Comparison of ENCODE assay signal across 15 cellular contexts in the genomic region with DNA sequence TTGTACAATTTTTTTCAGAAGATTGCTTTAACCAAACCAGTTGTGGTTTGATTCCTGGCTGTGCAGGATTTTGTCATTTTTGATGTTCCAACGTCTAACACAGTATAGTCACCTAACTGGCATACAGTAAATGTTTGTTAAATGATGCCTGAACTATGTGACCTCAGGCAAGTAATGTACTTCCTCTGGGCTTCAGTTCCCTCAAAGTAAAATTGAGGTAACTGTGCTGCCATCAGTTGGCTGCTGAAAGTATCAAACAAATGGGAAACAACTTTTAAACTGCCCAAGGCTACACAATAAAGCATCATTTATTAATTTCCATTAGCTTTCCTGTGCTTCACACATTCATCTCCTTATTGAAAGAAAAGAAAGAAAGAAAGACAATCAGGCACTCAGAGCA. TPM values are rescaled to one million over a fixed set of nuclear protein-coding genes. Genes with fewer than 3 reads are reported as not detected.
DNase-seq lines count a peak whose midpoint lies in the region; ATAC-seq, FAIRE-seq and TF ChIP-seq lines count a peak whose summit lies in the region.
"Had no signal": no experiment of that assay in that cellular context is flagged by ENCODE, and none has a peak within 500 bp of the region (broad histone marks: within the 10 kb centered on the region; RNA-seq: fewer than 3 reads in every experiment).

No MANE protein-coding gene starts in this region.

- no peak overlapping the region for H2BK120ac ChIP-seq in mesendoderm (ENCODE audit: low read depth, low read length)

- no peaks in the 10 kb centered on the region for H3K79me2 ChIP-seq in mesendoderm (ENCODE audit: control insufficient read depth, insufficient read depth, low read length)

- no peak overlapping the region for H2BK5ac ChIP-seq in mesendoderm (ENCODE audit: low read length)

- H3K4me1 ChIP-seq in vagina = peaks cover 52% of the 10 kb centered on the region
- no peaks in the 10 kb centered on the region for H3K4me1 ChIP-seq in mesendoderm (ENCODE audit: control insufficient read depth, low read depth, low read length)

- no peak for ATAC-seq in GM21390 (IDR thresholded peaks at IDR 0.05; ENCODE audit: unreplicated experiment)
- ATAC-seq: gastroesophageal sphincter had no signal

- no peak overlapping the region for H3K56ac ChIP-seq in mesendoderm (ENCODE audit: low read length)

- no peak overlapping the region for H4K5ac ChIP-seq in mesendoderm (ENCODE audit: low read length)

- H3K4me2 ChIP-seq in mesendoderm (ENCODE audit: low read length) = no peak overlapping the region
- H3K4me2 ChIP-seq: smooth muscle cell had no signal

- no peak overlapping the region for H3K9ac ChIP-seq in mesendoderm (ENCODE audit: low read length)

- H3K4me3 ChIP-seq in vagina (no peak overlapping the region), mesendoderm (ENCODE audit: low read length) (no peak overlapping the region)
- H3K4me3 ChIP-seq: gastroesophageal sphincter, smooth muscle cell, tibial artery had no signal

- H3K36me3 ChIP-seq in vagina (no peaks in the 10 kb centered on the region), mesendoderm (ENCODE audit: control insufficient read depth, insufficient read depth, low read length) (no peaks in the 10 kb centered on the region)
- H3K36me3 ChIP-seq: gastroesophageal sphincter, tibial artery had no signal

- FAIRE-seq in RCC 7860 (lab: Jason Lieb, UNC) = peak; percentile 65
- FAIRE-seq: H1, TTC549 had no signal

- no CpG with 5 or more reads among the region's 1 CpG for WGBS in mesendoderm (ENCODE audit: extremely low coverage, insufficient coverage, low lambda C conversion rate)

- intact Hi-C loops in vagina (cut with DNase I) = loop anchor here (5.0 kb wide), 1 partner anchor 68 kb away; no protein-coding TSS in a partner anchor

- H3K4ac ChIP-seq in mesendoderm (ENCODE audit: low read depth, low read length) = no peak overlapping the region

- no peak overlapping the region for H2BK15ac ChIP-seq in mesendoderm (replicated peaks; ENCODE audit: low read depth)

- TF ChIP-seq POLR2A in vagina (IDR thresholded peaks at IDR 0.05) = no peak

- H3K27me3 ChIP-seq in vagina (no peaks in the 10 kb centered on the region), mesendoderm (ENCODE audit: insufficient read depth, low read length, poor library complexity) (no peaks in the 10 kb centered on the region)
- H3K27me3 ChIP-seq: gastroesophageal sphincter, tibial artery had no signal

- H3K9me3 ChIP-seq in vagina = no peaks in the 10 kb centered on the region
- H3K9me3 ChIP-seq: gastroesophageal sphincter, tibial artery had no signal

- no peak overlapping the region for H3K27ac ChIP-seq in vagina
- H3K27ac ChIP-seq in mesendoderm (ENCODE audit: low read depth, low read length) = no peak overlapping the region
- H3K27ac ChIP-seq: tibial artery had no signal

- H2AK5ac ChIP-seq in mesendoderm (ENCODE audit: low read length) = no peak overlapping the region

- H3K79me1 ChIP-seq in mesendoderm (ENCODE audit: low read length) = no peaks in the 10 kb centered on the region

- DNase-seq in ELR (ENCODE audit: low read depth) = peak; percentile 49
- peak; percentile 22 for DNase-seq in HCEC 1CT
- DNase-seq in RCC 7860 (ENCODE audit: low spot score) = peak; percentile 43
- DNase-seq in glomerular visceral epithelial cell (ENCODE audit: extremely low spot score) = peak; percentile 12
- DNase-seq in vagina (ENCODE audit: extremely low spot score in 2 of 2) = no peak
- DNase-seq in mesendoderm = no peak
- DNase-seq in C1 segment of cervical spinal cord (lab: John Stamatoyannopoulos, UW) = no peak
- DNase-seq: NCI-H2171 treated with DMSO at 0.1 percent for 48 hours, RPMI8226, tibial artery had no signal

- no peak overlapping the region for H4K8ac ChIP-seq in mesendoderm (ENCODE audit: low read depth, low read length)

- no peak overlapping the region for H3K18ac ChIP-seq in mesendoderm (ENCODE audit: low read length)

- no peak overlapping the region for H3K23ac ChIP-seq in mesendoderm (ENCODE audit: low read length)

- no peak for TF ChIP-seq CTCF in vagina (IDR thresholded peaks at IDR 0.05)

RNA-seq across cellular contexts. Expression of a gene that starts 4.3 kb away (rescaled TPM):
- total RNA-seq in vagina = 65.3 TPM
- 28.5 TPM for polyA plus RNA-seq in mesendoderm (2013, experiment 1 of 2)
- polyA plus RNA-seq in mesendoderm (2013, experiment 2 of 2) = 31.3 TPM

RNA-seq across cellular contexts. Expression of a gene that starts 12.4 kb away (rescaled TPM):
- total RNA-seq in vagina = 46.4 TPM
- 41.0 TPM for polyA plus RNA-seq in mesendoderm (2013, experiment 1 of 2)
- 44.7 TPM for polyA plus RNA-seq in mesendoderm (2013, experiment 2 of 2)

Comparison
In these comparisons a context has a peak if more than half of its experiments do, and no peak if none do; other contexts are left out.
1. DNase-seq: peak in ELR (single experiment), HCEC 1CT (single experiment), RCC 7860 (single experiment) and glomerular visceral epithelial cell (single experiment); none in vagina (0 of 2), mesendoderm (single experiment) and C1 segment of cervical spinal cord (0 of 14).